15 cellular contexts compared by ENCODE assay signal in the genomic region with DNA sequence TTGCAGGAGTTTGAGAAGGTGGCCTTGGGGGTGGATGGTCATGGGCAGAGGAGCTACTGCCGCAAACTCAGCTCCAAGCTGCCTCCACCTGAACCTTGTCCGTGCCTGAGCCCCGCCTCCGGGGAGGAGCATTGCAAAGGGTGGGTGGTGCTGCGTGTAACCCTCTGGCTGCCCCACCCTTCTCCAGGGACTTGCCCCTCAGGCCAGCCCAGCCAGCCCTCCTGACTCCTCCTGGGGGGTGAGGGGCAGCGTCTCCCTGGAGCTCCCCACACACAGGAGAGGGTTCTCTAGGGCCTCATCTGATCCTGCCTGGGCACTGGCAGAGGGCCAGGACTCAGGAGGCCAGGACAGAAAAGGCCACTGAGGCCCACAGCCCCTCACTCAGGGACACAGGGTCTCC. TPM values are rescaled to one million over a fixed set of nuclear protein-coding genes. Genes with fewer than 3 reads are reported as not detected.
DNase-seq lines count a peak whose midpoint lies in the region; ATAC-seq and TF ChIP-seq lines count a peak whose summit lies in the region.
"Had no signal": no experiment of that assay in that cellular context is flagged by ENCODE, and none has a peak within 500 bp of the region (broad histone marks: within the 10 kb centered on the region; RNA-seq: fewer than 3 reads in every experiment).

No MANE protein-coding gene starts in this region.

- no peaks in the 10 kb centered on the region for H3K36me3 ChIP-seq in Karpas-422 (ENCODE audit: insufficient read depth, low read length)

- ATAC-seq in right cardiac atrium = no peak
- no peak for ATAC-seq in left ventricle myocardium superior
- no peak for ATAC-seq in HG02884 (IDR thresholded peaks at IDR 0.05; ENCODE audit: unreplicated experiment)

- H2AFZ ChIP-seq in Karpas-422 (ENCODE audit: low read length) = no peak overlapping the region

- H3K27ac ChIP-seq in right cardiac atrium (ENCODE audit: low read length) (no peak overlapping the region), Karpas-422 (ENCODE audit: low read length) (no peak overlapping the region), dorsolateral prefrontal cortex (peak overlapping the region in 39 of 59 donors; percentile 6 to 99 (median 53))
- H3K27ac ChIP-seq: KMS-11 had no signal

- peaks cover 8% of the 10 kb centered on the region; the same call in 1 of the 2 replicates for H4K20me1 ChIP-seq in Karpas-422 (ENCODE audit: insufficient read depth, low read depth, low read length)

- DNase-seq in right cardiac atrium = peak in 2 of 3 donors; percentile 16 to 44
- DNase-seq in left ventricle myocardium superior = no peak
- DNase-seq in Karpas-422 = peak; percentile 61
- peak in 2 of 10 donors; percentile 18 to 54 for DNase-seq in dorsolateral prefrontal cortex
- no peak for DNase-seq in dermis blood vessel endothelial cell
- no peak for DNase-seq in stimulated activated CD4-positive, alpha-beta T cell treated with anti-CD3 and anti-CD28 coated beads, Interleukin-4, amount 100 ng/mL, for 24 hours
- DNase-seq: NCI-H1436 treated with DMSO at 0.1 percent for 48 hours, NCI-H2171, SHP77 treated with DMSO at 0.1 percent for 48 hours had no signal

- WGBS in right cardiac atrium = 60% methylated on average over 6 of the region's 6 CpGs

- H3K79me2 ChIP-seq in Karpas-422 (ENCODE audit: low read length) = no peaks in the 10 kb centered on the region

- H3K4me2 ChIP-seq in Karpas-422 (ENCODE audit: low read depth, low read length, poor library complexity, severe bottlenecking) = no peak overlapping the region
- H3K4me2 ChIP-seq: KMS-11, SK-N-SH had no signal

- H3K4me3 ChIP-seq in right cardiac atrium (ENCODE audit: low read length) = no peak overlapping the region
- no peak overlapping the region for H3K4me3 ChIP-seq in Karpas-422 (ENCODE audit: low read length)
- peak overlapping the region in 17 of 59 donors; percentile 3 to 47 (median 31) for H3K4me3 ChIP-seq in dorsolateral prefrontal cortex

- H3K4me1 ChIP-seq in right cardiac atrium (ENCODE audit: control insufficient read depth, insufficient read depth, low read length) (no peaks in the 10 kb centered on the region), Karpas-422 (ENCODE audit: low read length) (peaks cover 2% of the 10 kb centered on the region; the same call in 1 of the 2 replicates)

- no peak for TF ChIP-seq CTCF in dorsolateral prefrontal cortex (IDR thresholded peaks at IDR 0.05 in 54 of 56, conservative IDR thresholded peaks at IDR 0.05 in 2 of 56; ENCODE audit: low read depth in 1 of 56, partially characterized antibody in 56 of 56)

- H3K27me3 ChIP-seq in right cardiac atrium (ENCODE audit: control insufficient read depth, insufficient read depth) (no peaks in the 10 kb centered on the region), Karpas-422 (ENCODE audit: low read length) (no peaks in the 10 kb centered on the region), dorsolateral prefrontal cortex (no peaks in the 10 kb centered on the region)

- no peaks in the 10 kb centered on the region for H3K9me3 ChIP-seq in right cardiac atrium (ENCODE audit: control insufficient read depth, low read length)
- no peaks in the 10 kb centered on the region for H3K9me3 ChIP-seq in Karpas-422 (ENCODE audit: low read length)
- H3K9me3 ChIP-seq: SK-N-SH had no signal

- intact Hi-C loops in right cardiac atrium (cut with DNase I) = no loop called here
- intact Hi-C loops in left ventricle myocardium superior (cut with micrococcal nuclease) = no loop called here
- intact Hi-C loops in dorsolateral prefrontal cortex (cut with DNase I) = loop anchor here (5.0 kb wide), 2 partner anchors 55 to 95 kb away; a partner anchor contains a TSS

- no peak overlapping the region for H3K9ac ChIP-seq in Karpas-422 (ENCODE audit: low read length)
- H3K9ac ChIP-seq: KMS-11, SK-N-SH had no signal

- H3K9me2 ChIP-seq in Karpas-422 (replicated peaks; ENCODE audit: insufficient read depth, low read length) = no peaks in the 10 kb centered on the region
- H3K9me2 ChIP-seq: SK-N-SH had no signal

RNA-seq across cellular contexts. Expression of a gene that starts 12.6 kb away (rescaled TPM):
- 1 to 10 TPM in 2 of 4 donors, under 1 TPM in 2; 0.61 to 2.3 (median 1.4) TPM for total RNA-seq in right cardiac atrium
- 2.3 TPM for polyA plus RNA-seq in right cardiac atrium
- 0.74 TPM for total RNA-seq in left ventricle myocardium superior
- total RNA-seq in Karpas-422 (2014; rRNA removed; shearing (Covaris generic); ENCODE audit: low replicate concordance) = not detected in 2 replicates
- total RNA-seq in dorsolateral prefrontal cortex = 100 to 1,000 TPM in 115 of 120 experiments, 10 to 100 TPM in 5; 82.1 to 191 (median 130) TPM
- total RNA-seq in dermis blood vessel endothelial cell = 0.23 and 0.51 TPM in 2 replicates
- total RNA-seq: M059J, OCI-LY7 had no signal
- polyA plus RNA-seq: CD14-positive monocyte had no signal

Comparison
In these comparisons a context has a peak if more than half of its experiments do, and no peak if none do; other contexts are left out.
1. DNase-seq: peak in right cardiac atrium (2 of 3) and Karpas-422 (single experiment); none in left ventricle myocardium superior (single experiment), dermis blood vessel endothelial cell (single experiment) and stimulated activated CD4-positive, alpha-beta T cell treated with anti-CD3 and anti-CD28 coated beads, Interleukin-4, amount 100 ng/mL, for 24 hours (single experiment).
2. H3K27ac ChIP-seq: peak in dorsolateral prefrontal cortex (39 of 59); none in right cardiac atrium (single experiment) and Karpas-422 (single experiment).
3. RNA of a gene that starts 12.6 kb away (total RNA-seq): 82.1 to 191 TPM in dorsolateral prefrontal cortex; 0.61 to 2.3 TPM in right cardiac atrium, 0.74 TPM in left ventricle myocardium superior (single experiment), 0.23 to 0.51 TPM in dermis blood vessel endothelial cell and not detected in Karpas-422; every median in the first group is over 10 times any median in the second.
4. intact Hi-C loops: an anchor here in dorsolateral prefrontal cortex (5.0 kb wide); none called in right cardiac atrium and left ventricle myocardium superior.